16 cellular contexts compared by ENCODE assay signal in genomic region chr2:208929489-208929864, GRCh38.
"Had no signal": no experiment of that assay in that cellular context is flagged by ENCODE, and none has a peak within 500 bp of the region (broad histone marks: within the 10 kb centered on the region; RNA-seq: fewer than 3 reads in every experiment).

No MANE protein-coding gene starts in this region.

- H3K27ac ChIP-seq: brain microvascular endothelial cell, epithelial cell of prostate had no signal

- ATAC-seq: activated CD4-positive, CD25-positive, alpha-beta regulatory T cell treated with anti-CD3 and anti-CD28 coated beads, Interleukin-2, amount 50 U/mL, for 24 hours; activated CD8-positive, alpha-beta memory T cell treated with anti-CD3 and anti-CD28 coated beads, Interleukin-2, amount 10 ng/mL, durations not matched to agents 7 days and 5 days; effector memory CD8-positive, alpha-beta T cell; left cardiac atrium; stimulated activated naive CD8-positive, alpha-beta T cell treated with anti-CD3 and anti-CD28 coated beads, Interleukin-15, Interleukin-2, amounts not matched to agents 100 U/mL and 50 U/mL, for 24 hours; T-helper 17 cell had no signal

- DNase-seq: activated CD4-positive, alpha-beta T cell treated with anti-CD3 and anti-CD28 coated beads, Interleukin-2, amount 50 U/mL, for 48 hours; activated CD8-positive, alpha-beta memory T cell treated with anti-CD3 and anti-CD28 coated beads, Interleukin-2, amount 10 ng/mL, durations not matched to agents 7 days and 5 days; activated effector memory CD4-positive, alpha-beta T cell treated with Interleukin-2 at 50 U/mL for 16 hours; activated T-cell treated with anti-CD3 and anti-CD28 coated beads, Interleukin-2, amount 50 U/mL, for 24 hours; amygdala; brain microvascular endothelial cell; effector memory CD8-positive, alpha-beta T cell; hypothalamus; left cardiac atrium; occipital lobe; stimulated activated CD4-positive, alpha-beta T cell treated with anti-CD3 and anti-CD28 coated beads, Interleukin-2, amount 100 ng/mL, for 48 hours; stimulated activated CD8-positive, alpha-beta memory T cell treated with anti-CD3 and anti-CD28 coated beads, Interleukin-4, amount 100 ng/mL, for 48 hours; stimulated activated naive CD8-positive, alpha-beta T cell treated with anti-CD3 and anti-CD28 coated beads, Interleukin-15, Interleukin-2, amounts not matched to agents 100 U/mL and 50 U/mL, for 24 hours; T-helper 17 cell had no signal
